ENCODE assay signal across 20 cellular contexts in genomic region chr16:71337631-71338030, GRCh38. TPM values are rescaled to one million over a fixed set of nuclear protein-coding genes. Genes with fewer than 3 reads are reported as not detected.
A peak's percentile ranks its signal among the peaks of the same experiment; 100 is the strongest.
DNase-seq lines count a peak whose midpoint lies in the region; ATAC-seq and TF ChIP-seq lines count a peak whose summit lies in the region.
"Had no signal": no experiment of that assay in that cellular context is flagged by ENCODE, and none has a peak within 500 bp of the region (broad histone marks: within the 10 kb centered on the region; RNA-seq: fewer than 3 reads in every experiment).

No MANE protein-coding gene starts in this region.

- H3K9me3 ChIP-seq in PC-3 (ENCODE audit: low read length) = no peaks in the 10 kb centered on the region
- H3K9me3 ChIP-seq: SK-N-SH had no signal

- TF ChIP-seq CTCF in PC-3 (conservative IDR thresholded peaks at IDR 0.05; ENCODE audit: low read depth, low read length) (no peak), epithelial cell of esophagus (IDR thresholded peaks at IDR 0.05; ENCODE audit: insufficient read depth, low read depth, low read length, missing control alignments) (no peak)

- no peaks in the 10 kb centered on the region for H3K36me3 ChIP-seq in PC-3 (ENCODE audit: low read depth, low read length)

- no peaks in the 10 kb centered on the region for H3K27me3 ChIP-seq in PC-3 (ENCODE audit: low read length)

- H3K4me3 ChIP-seq in PC-3 (ENCODE audit: low read length) (no peak overlapping the region), epithelial cell of esophagus (ENCODE audit: low read length) (no peak overlapping the region)
- H3K4me3 ChIP-seq: GM12878 had no signal

- 0 out of 2 replicates have a peak overlapping the region, but pooled peaks have one; percentile 11 for H2AFZ ChIP-seq in PC-3 (ENCODE audit: low read length)

- POLR2A ChIA-PET in PC-3 (lab: Charles Lee; ENCODE audit: unreplicated experiment) = no interaction called here

- no TSS peak for BruUV-seq in PC-3 (replicated peaks; lab: Mats Ljungman, UMichigan)

- H3K27ac ChIP-seq in PC-3 (ENCODE audit: low read length) = peak overlapping the region; percentile 67
- H3K27ac ChIP-seq: 22Rv1 had no signal

- no peaks in the 10 kb centered on the region for H4K20me1 ChIP-seq in PC-3 (ENCODE audit: low read length)

- peak; percentile 66 for DNase-seq in DMS53 (lab: John Stamatoyannopoulos, UW)
- no peak for DNase-seq in DMS53 treated with DMSO at 0.1 percent for 48 hours (lab: John Stamatoyannopoulos, UW; ENCODE audit: unreplicated experiment)
- DNase-seq in HPDE6-E6E7 (ENCODE audit: extremely low spot score) = peak; percentile 40
- no peak for DNase-seq in PC-3
- DNase-seq in epithelial cell of esophagus (ENCODE audit: low read depth) = peak; percentile 60
- DNase-seq in occipital lobe (lab: John Stamatoyannopoulos, UW) = no peak
- DNase-seq in NCI-H510A treated with DMSO at 0.1 percent for 48 hours (lab: John Stamatoyannopoulos, UW) = no peak
- DNase-seq in dermis blood vessel endothelial cell = no peak
- DNase-seq: DMS 273 treated with DMSO at 0.1 percent for 48 hours, GOT3, KG1, NCI-H1436 treated with DMSO at 0.1 percent for 48 hours, NCI-H2029 treated with DMSO at 0.1 percent for 48 hours, NCI-H2227 treated with DMSO at 0.1 percent for 48 hours, NCI-H524, SHP77 treated with DMSO at 0.1 percent for 48 hours, SK-N-SH, T-helper 1 cell had no signal

- intact Hi-C loops in PC-3 (cut with micrococcal nuclease) = no loop called here

- peak overlapping the region; percentile 19; the same call in 1 of the 2 replicates for H3K9ac ChIP-seq in PC-3 (ENCODE audit: low read length)
- H3K9ac ChIP-seq: SK-N-SH had no signal

- peak overlapping the region; percentile 47 for H3K4me2 ChIP-seq in PC-3 (ENCODE audit: low read length)
- H3K4me2 ChIP-seq: SK-N-SH had no signal

- H3K9me2 ChIP-seq in PC-3 (replicated peaks; ENCODE audit: low read length) = no peaks in the 10 kb centered on the region
- H3K9me2 ChIP-seq: SK-N-SH had no signal

- H3F3A ChIP-seq in PC-3 (ENCODE audit: low read length, unreplicated experiment) = no peaks in the 10 kb centered on the region

- CTCF ChIA-PET in PC-3 (lab: Charles Lee) = no interaction called here

- no peaks in the 10 kb centered on the region for H3K79me2 ChIP-seq in PC-3 (ENCODE audit: low read length)

- ATAC-seq in PC-3 = no peak
- ATAC-seq: GM12878 had no signal

- H3K4me1 ChIP-seq in PC-3 (ENCODE audit: insufficient read depth, low read length) = peaks cover 13% of the 10 kb centered on the region

RNA-seq across cellular contexts. Expression of gene CALB2, which starts 20.9 kb away (rescaled TPM):
- 0.47 TPM in 1 of 2 replicates, not detected in the other for total RNA-seq in PC-3 (2014; rRNA removed)
- 9.2 TPM for total RNA-seq in occipital lobe
- not detected in 2 replicates for total RNA-seq in dermis blood vessel endothelial cell
- total RNA-seq: GM12878 had no signal

RNA-seq across cellular contexts. Expression of gene CMTR2, which starts 48.4 kb away (rescaled TPM):
- total RNA-seq in PC-3 (2014; rRNA removed) = 14.7 and 15.3 TPM in 2 replicates
- total RNA-seq in occipital lobe = 50.4 TPM
- 40.5 and 42.7 TPM in 2 replicates for total RNA-seq in dermis blood vessel endothelial cell

Comparison
In these comparisons a context has a peak if more than half of its experiments do, and no peak if none do; other contexts are left out.
1. DNase-seq: peak in DMS53 (single experiment), HPDE6-E6E7 (single experiment) and epithelial cell of esophagus (single experiment); none in DMS53 treated with DMSO at 0.1 percent for 48 hours (single experiment), PC-3 (single experiment), occipital lobe (single experiment), NCI-H510A treated with DMSO at 0.1 percent for 48 hours (single experiment) and dermis blood vessel endothelial cell (single experiment).